ENCODE assay signal across 8 cellular contexts in the genomic region with DNA sequence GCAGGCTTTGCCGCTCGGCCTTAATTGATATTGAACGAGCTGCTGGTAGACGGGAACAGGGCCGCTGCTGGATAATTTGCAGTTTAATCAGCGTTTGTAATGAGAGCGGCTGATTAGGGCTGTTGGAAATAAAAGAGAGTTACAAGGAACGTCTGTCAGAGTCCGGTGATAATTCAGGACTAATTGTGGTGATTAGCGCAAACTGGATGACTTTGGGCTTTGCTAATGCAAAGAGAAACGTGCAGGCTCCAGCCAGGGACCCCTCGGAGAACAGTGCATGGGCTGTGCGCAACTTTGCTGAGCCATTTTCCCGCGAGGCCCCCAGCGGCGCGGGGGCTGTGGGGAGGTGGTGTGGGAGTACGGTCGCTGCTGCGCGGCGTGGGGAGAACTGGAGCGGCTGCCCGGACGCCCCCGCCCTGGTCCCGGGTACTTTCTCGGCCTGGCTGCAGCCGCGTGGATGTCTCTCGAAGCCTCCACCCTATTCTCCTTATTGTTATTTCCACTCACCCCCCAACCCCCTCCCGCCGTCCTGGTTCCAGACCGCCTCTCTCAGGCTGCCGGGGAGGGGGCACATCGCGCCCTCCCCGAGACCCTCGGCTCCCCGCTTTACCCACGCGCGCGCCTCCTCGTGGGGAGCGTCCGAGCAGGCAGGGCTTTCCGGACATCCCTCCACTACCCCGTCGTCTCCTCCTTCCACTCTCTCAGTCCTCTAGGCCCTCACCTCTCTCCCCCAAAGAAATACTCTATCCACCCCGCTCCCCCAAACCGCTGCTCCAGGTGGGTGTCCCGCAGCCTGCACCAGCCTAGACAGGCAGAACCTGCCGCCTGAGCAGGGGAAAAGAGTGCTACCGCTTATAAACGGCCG.
A peak's percentile ranks its signal among the peaks of the same experiment; 100 is the strongest.
DNase-seq lines count a peak whose midpoint lies in the region; ATAC-seq and TF ChIP-seq lines count a peak whose summit lies in the region.

No MANE protein-coding gene starts in this region.

- H3K9me3 ChIP-seq in heart left ventricle, result no peaks in the 10 kb centered on the region

- WGBS in heart left ventricle, 4 donors, result 7 to 12% (median 10%) methylated on average over 44 to 58 of the region's 58 CpGs

- H3K4me3 Mint-ChIP-seq in activated B cell treated with CpG ODN at 0.5 μM for 24 hours, result peak overlapping the region; percentile 83

- H3K4me1 Mint-ChIP-seq in activated B cell treated with CpG ODN at 0.5 μM for 24 hours, result peaks cover 10% of the 10 kb centered on the region

- POLR2A ChIA-PET in activated B cell treated with CpG ODN at 0.5 μM for 24 hours (lab: Charles Lee), result interaction anchor here (1.0 kb wide), 1 partner anchor 8 kb away, joined by 3 read pairs; no protein-coding TSS in a partner anchor

- H3K27me3 Mint-ChIP-seq in activated B cell treated with CpG ODN at 0.5 μM for 24 hours, result peaks cover 25% of the 10 kb centered on the region

- peaks cover 0 to 41% (median 4%) of the 10 kb centered on the region in 9 donors for H3K27me3 ChIP-seq in heart left ventricle

- peaks cover 0 to 15% (median 4%) of the 10 kb centered on the region in 12 donors for H3K4me1 ChIP-seq in heart left ventricle

- DNase-seq in GM03348 (ENCODE audit: low spot score) (peak; percentile 44), activated B cell treated with CpG ODN at 0.5 μM for 24 hours (no peak), heart left ventricle (no peak), retinal pigment epithelial cell (ENCODE audit: low read depth) (no peak), H4 (ENCODE audit: low spot score) (no peak)
- no peak for DNase-seq in activated CD8-positive, alpha-beta memory T cell treated with anti-CD3 and anti-CD28 coated beads, Interleukin-2, amount 50 U/mL, for 48 hours

- H3K4me3 ChIP-seq in heart left ventricle (peak overlapping the region; percentile 22 to 65 (median 52)), retinal pigment epithelial cell (ENCODE audit: low read length) (peak overlapping the region; percentile 51)

- peak; percentile 45 for ATAC-seq in activated B cell treated with CpG ODN at 0.5 μM for 24 hours (ENCODE audit: low read depth)
- ATAC-seq in heart left ventricle, result peak in 3 of 4 donors; percentile 44 to 67 (median 45)
- no peak for ATAC-seq in HG03521 (IDR thresholded peaks at IDR 0.05; ENCODE audit: unreplicated experiment)
- ATAC-seq in HG02610 (IDR thresholded peaks at IDR 0.05; ENCODE audit: unreplicated experiment), result no peak

- no peaks in the 10 kb centered on the region for H3K36me3 ChIP-seq in heart left ventricle

- H3K9me3 Mint-ChIP-seq in activated B cell treated with CpG ODN at 0.5 μM for 24 hours, result no peaks in the 10 kb centered on the region

- H3K27ac ChIP-seq in heart left ventricle, result no peak overlapping the region

- H3K36me3 Mint-ChIP-seq in activated B cell treated with CpG ODN at 0.5 μM for 24 hours (ENCODE audit: low read depth), result no peaks in the 10 kb centered on the region

- H3K27ac Mint-ChIP-seq in activated B cell treated with CpG ODN at 0.5 μM for 24 hours, result no peak overlapping the region

- no peak for TF ChIP-seq POLR2A in heart left ventricle (IDR thresholded peaks at IDR 0.05)

- TF ChIP-seq CTCF in activated B cell treated with CpG ODN at 0.5 μM for 24 hours (IDR thresholded peaks at IDR 0.05), result no peak
- peak in 7 of 12 donors; percentile 9 to 36 (median 24) for TF ChIP-seq CTCF in heart left ventricle (IDR thresholded peaks at IDR 0.05)
- TF ChIP-seq CTCF in retinal pigment epithelial cell (conservative IDR thresholded peaks at IDR 0.05; ENCODE audit: low read depth, low read length), result peak; percentile 21

- intact Hi-C loops in activated B cell treated with CpG ODN at 0.5 μM for 24 hours (cut with micrococcal nuclease), result loop anchor here (1.0 to 10.0 kb wide), 4 partner anchors 8 to 980 kb away; a partner anchor contains a TSS
- intact Hi-C loops in heart left ventricle (cut with DNase I), result loop anchor here in 2 of 10 donors (5.0 to 10.0 kb wide), 2 partner anchors 197 to 200 kb away; no protein-coding TSS in a partner anchor

- CTCF ChIA-PET in activated B cell treated with CpG ODN at 0.5 μM for 24 hours (lab: Charles Lee), result no interaction called here

Comparison
In these comparisons a context has a peak if more than half of its experiments do, and no peak if none do; other contexts are left out.
1. ATAC-seq: peak in activated B cell treated with CpG ODN at 0.5 μM for 24 hours (single experiment) and heart left ventricle (3 of 4); none in HG03521 (single experiment) and HG02610 (single experiment).